Comparison of ENCODE assay signal across 1 cellular context in the genomic region with DNA sequence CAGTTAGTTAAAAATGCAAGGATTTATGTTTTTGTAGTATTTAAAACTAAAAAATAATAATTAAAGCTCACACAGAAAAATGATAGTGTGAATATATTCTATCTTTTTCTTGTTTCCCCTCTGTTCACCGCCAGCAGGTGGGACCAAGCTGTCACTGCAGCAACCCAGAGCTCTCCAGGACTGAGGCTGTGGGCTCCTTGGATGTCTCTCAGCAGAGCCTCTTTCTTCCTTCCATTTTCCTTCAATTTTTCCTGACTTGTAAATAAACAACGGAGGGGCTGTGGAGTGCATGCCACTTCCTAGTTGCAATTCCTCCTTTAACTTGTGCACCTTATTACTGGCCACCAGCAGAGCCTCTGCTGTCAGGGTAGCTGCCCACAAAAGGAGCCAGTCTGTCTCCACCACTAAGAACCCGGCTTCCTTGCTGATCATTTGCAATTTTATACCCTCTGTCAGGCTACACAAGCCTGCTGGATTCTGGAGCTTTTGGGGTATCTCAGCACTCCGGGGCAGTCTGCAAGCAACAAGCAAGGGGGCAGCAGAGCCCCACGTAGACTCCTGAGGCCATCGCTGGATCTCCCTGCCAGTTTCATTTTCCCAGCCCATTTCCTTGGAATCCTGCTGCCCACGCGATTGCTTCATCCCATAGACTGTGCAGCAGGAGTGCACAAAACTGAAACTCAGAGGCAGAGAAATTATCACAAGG.
TF ChIP-seq lines count a peak whose summit lies in the region.

No MANE protein-coding gene starts in this region.

TF ChIP-seq in Ishikawa, 13 proteins besides CTCF, POLR2A, EP300 and RAD21 (continued from another document):
- TF ChIP-seq, protein P1, sequence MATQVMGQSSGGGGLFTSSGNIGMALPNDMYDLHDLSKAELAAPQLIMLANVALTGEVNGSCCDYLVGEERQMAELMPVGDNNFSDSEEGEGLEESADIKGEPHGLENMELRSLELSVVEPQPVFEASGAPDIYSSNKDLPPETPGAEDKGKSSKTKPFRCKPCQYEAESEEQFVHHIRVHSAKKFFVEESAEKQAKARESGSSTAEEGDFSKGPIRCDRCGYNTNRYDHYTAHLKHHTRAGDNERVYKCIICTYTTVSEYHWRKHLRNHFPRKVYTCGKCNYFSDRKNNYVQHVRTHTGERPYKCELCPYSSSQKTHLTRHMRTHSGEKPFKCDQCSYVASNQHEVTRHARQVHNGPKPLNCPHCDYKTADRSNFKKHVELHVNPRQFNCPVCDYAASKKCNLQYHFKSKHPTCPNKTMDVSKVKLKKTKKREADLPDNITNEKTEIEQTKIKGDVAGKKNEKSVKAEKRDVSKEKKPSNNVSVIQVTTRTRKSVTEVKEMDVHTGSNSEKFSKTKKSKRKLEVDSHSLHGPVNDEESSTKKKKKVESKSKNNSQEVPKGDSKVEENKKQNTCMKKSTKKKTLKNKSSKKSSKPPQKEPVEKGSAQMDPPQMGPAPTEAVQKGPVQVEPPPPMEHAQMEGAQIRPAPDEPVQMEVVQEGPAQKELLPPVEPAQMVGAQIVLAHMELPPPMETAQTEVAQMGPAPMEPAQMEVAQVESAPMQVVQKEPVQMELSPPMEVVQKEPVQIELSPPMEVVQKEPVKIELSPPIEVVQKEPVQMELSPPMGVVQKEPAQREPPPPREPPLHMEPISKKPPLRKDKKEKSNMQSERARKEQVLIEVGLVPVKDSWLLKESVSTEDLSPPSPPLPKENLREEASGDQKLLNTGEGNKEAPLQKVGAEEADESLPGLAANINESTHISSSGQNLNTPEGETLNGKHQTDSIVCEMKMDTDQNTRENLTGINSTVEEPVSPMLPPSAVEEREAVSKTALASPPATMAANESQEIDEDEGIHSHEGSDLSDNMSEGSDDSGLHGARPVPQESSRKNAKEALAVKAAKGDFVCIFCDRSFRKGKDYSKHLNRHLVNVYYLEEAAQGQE (IDR thresholded peaks at IDR 0.05; ENCODE audit: low read depth): no peak
